Comparison of ENCODE assay signal across 1 cellular context in the genomic region with DNA sequence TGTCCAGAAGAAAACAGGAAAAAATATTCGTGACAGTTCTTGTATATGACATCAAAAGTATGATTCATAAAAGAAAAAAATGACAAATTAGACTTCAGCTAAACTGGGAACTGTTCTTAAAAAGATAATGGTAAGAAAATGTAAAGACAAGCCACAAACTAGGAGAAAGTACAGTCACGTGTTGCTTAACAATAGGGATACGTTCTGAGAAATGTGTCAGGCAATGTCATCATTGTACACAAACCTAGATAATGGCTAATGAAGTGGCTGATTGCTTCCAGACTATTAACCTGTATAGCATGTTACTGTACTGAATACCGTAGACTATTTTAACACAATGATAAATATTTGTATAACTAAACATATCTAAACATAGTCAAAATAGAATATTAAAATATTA.
A peak's percentile ranks its signal among the peaks of the same experiment; 100 is the strongest.
TF ChIP-seq lines count a peak whose summit lies in the region.

No MANE protein-coding gene starts in this region.

TF ChIP-seq in K562, 482 proteins besides CTCF, POLR2A, EP300 and RAD21:
- no peak for TF ChIP-seq CBX5 (IDR thresholded peaks at IDR 0.05; ENCODE audit: borderline replicate concordance, low read depth)
- no peak for TF ChIP-seq ZNF12 (CRISPR knock-in tag; IDR thresholded peaks at IDR 0.05)
- peak; percentile 78 for TF ChIP-seq SOX6 (IDR thresholded peaks at IDR 0.05)
- no peak for TF ChIP-seq CEBPG (CRISPR knock-in tag; IDR thresholded peaks at IDR 0.05)
- TF ChIP-seq CEBPG (tag; conservative IDR thresholded peaks at IDR 0.05 in 1 of 2, IDR thresholded peaks at IDR 0.05 in 1 of 2): peak in 1 of 2 experiments; percentile 80; a peak in 2 of 4 replicates
